5 cellular contexts compared by ENCODE assay signal in genomic region chr20:6824401-6824800, GRCh38.
"Had no signal": no experiment of that assay in that cellular context is flagged by ENCODE, and none has a peak within 500 bp of the region (broad histone marks: within the 10 kb centered on the region; RNA-seq: fewer than 3 reads in every experiment).

No MANE protein-coding gene starts in this region.

- H3K4me2 ChIP-seq: GM23338 had no signal

- DNase-seq: H9, HCEC 1CT, IMR-90 had no signal

- ATAC-seq: GM23338, K562 had no signal

- H3K4me3 ChIP-seq: GM23338, K562 had no signal

- H2AFZ ChIP-seq: GM23338 had no signal
